In the genomic region with DNA sequence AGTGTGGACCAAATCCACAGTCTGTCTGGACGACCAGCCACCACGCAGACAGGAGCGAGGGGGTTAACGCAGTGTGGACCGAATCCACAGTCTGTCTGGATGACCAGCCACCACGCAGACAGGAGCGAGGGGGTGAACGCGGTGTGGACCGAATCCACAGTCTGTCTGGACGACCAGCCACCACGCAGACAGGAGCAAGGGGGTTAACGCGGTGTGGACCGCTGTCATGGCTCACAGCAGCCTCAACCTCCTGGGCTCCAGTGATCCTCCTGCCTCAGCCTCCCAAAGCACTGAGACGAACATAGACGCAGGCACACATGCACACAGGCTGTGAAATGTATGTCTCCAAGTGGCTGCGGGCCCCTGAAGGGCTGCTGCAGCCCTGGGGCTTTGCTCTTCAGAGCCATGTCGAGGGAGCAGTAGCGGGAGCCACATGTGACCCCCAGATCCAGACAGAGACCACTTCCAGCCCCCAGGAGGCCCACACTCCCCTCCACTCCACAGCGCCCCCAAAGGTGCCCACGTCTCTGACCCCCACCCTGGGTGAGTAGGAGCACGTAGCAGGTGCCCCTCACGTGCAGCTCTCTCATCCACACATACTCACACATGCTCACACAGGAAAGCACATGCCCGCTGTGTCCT, we compare ENCODE assay signal across 15 cellular contexts.
DNase-seq lines count a peak whose midpoint lies in the region; ATAC-seq, FAIRE-seq and TF ChIP-seq lines count a peak whose summit lies in the region.
"Had no signal": no experiment of that assay in that cellular context is flagged by ENCODE, and none has a peak within 500 bp of the region (broad histone marks: within the 10 kb centered on the region; RNA-seq: fewer than 3 reads in every experiment).

No MANE protein-coding gene starts in this region.

- H3K27ac ChIP-seq in lower lobe of right lung (no peak overlapping the region), body of pancreas (no peak overlapping the region)
- H3K27ac ChIP-seq: Peyer's patch had no signal

- H3K4me1 ChIP-seq in lower lobe of right lung (no peaks in the 10 kb centered on the region), body of pancreas (no peaks in the 10 kb centered on the region)
- H3K4me1 ChIP-seq: Peyer's patch had no signal

- no peak for ATAC-seq in lower lobe of right lung
- no peak for ATAC-seq in body of pancreas
- no peak for ATAC-seq in GM19463 (IDR thresholded peaks at IDR 0.05; ENCODE audit: unreplicated experiment)

- intact Hi-C loops in lower lobe of right lung (cut with DNase I): no loop called here
- intact Hi-C loops in posterior vena cava (cut with DNase I): loop anchor here in 1 of 2 donors (2.0 kb wide), 1 partner anchor 473 kb away; no protein-coding TSS in a partner anchor
- intact Hi-C loops in body of pancreas (cut with DNase I): no loop called here

- 62 to 72% methylated on average over 15 to 24 of the region's 25 CpGs for WGBS in body of pancreas, 2 donors

- TF ChIP-seq CTCF in lower lobe of right lung (IDR thresholded peaks at IDR 0.05): no peak
- TF ChIP-seq CTCF in body of pancreas (IDR thresholded peaks at IDR 0.05): no peak

- TF ChIP-seq POLR2A in body of pancreas (IDR thresholded peaks at IDR 0.05): no peak

- no peak overlapping the region for H3K4me3 ChIP-seq in lower lobe of right lung
- H3K4me3 ChIP-seq in body of pancreas: no peak overlapping the region
- H3K4me3 ChIP-seq: Peyer's patch had no signal

- FAIRE-seq in HTR-8/SVneo (lab: Jason Lieb, UNC): peak; percentile 86
- FAIRE-seq: GM12891 had no signal

- no peaks in the 10 kb centered on the region for H3K9me3 ChIP-seq in lower lobe of right lung
- H3K9me3 ChIP-seq in body of pancreas: no peaks in the 10 kb centered on the region
- H3K9me3 ChIP-seq: Peyer's patch had no signal

- H3K36me3 ChIP-seq in lower lobe of right lung: no peaks in the 10 kb centered on the region
- H3K36me3 ChIP-seq in body of pancreas (replicated peaks in 1 of 2; ENCODE audit: insufficient read depth in 1 of 2, low read depth in 2 of 2): no peaks in the 10 kb centered on the region
- H3K36me3 ChIP-seq: Peyer's patch had no signal

- peak; percentile 5 for DNase-seq in activated naive CD4-positive, alpha-beta T cell treated with anti-CD3 and anti-CD28 coated beads, Interleukin-2, amount 50 U/mL, for 16 hours
- no peak for DNase-seq in activated naive CD4-positive, alpha-beta T cell treated with Interleukin-2 at 50 U/mL for 16 hours
- DNase-seq in HTR-8/SVneo (ENCODE audit: insufficient read length, low spot score) (no peak), lower lobe of right lung (peak; percentile 25), posterior vena cava (ENCODE audit: low spot score) (peak; percentile 51), NCI-H345 treated with DMSO at 0.1 percent for 48 hours (lab: John Stamatoyannopoulos, UW; ENCODE audit: unreplicated experiment) (no peak), body of pancreas (no peak)
- DNase-seq: CD4-positive, alpha-beta memory T cell; GOT3; KBM-7; NCI-H1694; NCI-H2081 treated with DMSO at 0.1 percent for 48 hours; Peyer's patch had no signal

- H3K27me3 ChIP-seq in lower lobe of right lung (ENCODE audit: low read depth): peaks cover 42% of the 10 kb centered on the region
- peaks cover 0 to 9% of the 10 kb centered on the region in 2 donors for H3K27me3 ChIP-seq in body of pancreas
- H3K27me3 ChIP-seq: Peyer's patch had no signal

Comparison
In these comparisons a context has a peak if more than half of its experiments do, and no peak if none do; other contexts are left out.
1. DNase-seq: peak in activated naive CD4-positive, alpha-beta T cell treated with anti-CD3 and anti-CD28 coated beads, Interleukin-2, amount 50 U/mL, for 16 hours (single experiment), lower lobe of right lung (single experiment) and posterior vena cava (single experiment); none in activated naive CD4-positive, alpha-beta T cell treated with Interleukin-2 at 50 U/mL for 16 hours (single experiment), HTR-8/SVneo (single experiment), NCI-H345 treated with DMSO at 0.1 percent for 48 hours (single experiment) and body of pancreas (0 of 4).